In the genomic region with DNA sequence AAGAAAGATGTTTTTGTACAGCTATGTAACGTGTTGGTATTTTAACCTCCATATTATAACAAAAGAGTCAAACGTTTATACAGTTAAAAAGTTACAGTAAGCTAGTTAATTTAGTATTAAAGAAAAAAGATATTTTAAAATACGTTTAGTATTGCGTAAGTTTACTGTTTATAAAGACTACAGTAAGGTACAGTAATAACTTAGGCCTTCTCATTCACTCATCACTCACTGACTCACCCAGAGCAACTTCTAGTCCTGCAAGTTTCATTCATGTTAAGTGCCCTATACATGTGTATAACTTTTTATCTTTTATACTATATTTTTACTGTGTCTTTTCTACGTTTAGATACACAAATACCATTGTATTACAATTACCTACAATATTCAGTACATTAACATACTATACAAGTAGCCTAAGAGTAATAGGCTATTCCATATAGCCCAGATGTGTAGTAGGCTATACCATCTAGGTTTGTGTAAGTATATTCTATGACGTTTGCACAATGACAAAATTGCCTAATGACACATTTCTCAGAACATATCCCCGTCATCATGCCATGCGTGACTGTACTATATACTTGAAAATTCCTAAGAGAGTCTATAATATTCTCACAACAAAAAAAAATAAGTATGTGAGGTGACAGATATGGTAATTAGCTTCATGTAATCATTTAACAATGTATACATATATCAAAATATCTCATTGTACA, we compare ENCODE assay signal across 2 cellular contexts.
TF ChIP-seq lines count a peak whose summit lies in the region.

No MANE protein-coding gene starts in this region.

TF ChIP-seq in HepG2, 621 proteins besides CTCF, POLR2A, EP300 and RAD21:
- TF ChIP-seq, protein P1, sequence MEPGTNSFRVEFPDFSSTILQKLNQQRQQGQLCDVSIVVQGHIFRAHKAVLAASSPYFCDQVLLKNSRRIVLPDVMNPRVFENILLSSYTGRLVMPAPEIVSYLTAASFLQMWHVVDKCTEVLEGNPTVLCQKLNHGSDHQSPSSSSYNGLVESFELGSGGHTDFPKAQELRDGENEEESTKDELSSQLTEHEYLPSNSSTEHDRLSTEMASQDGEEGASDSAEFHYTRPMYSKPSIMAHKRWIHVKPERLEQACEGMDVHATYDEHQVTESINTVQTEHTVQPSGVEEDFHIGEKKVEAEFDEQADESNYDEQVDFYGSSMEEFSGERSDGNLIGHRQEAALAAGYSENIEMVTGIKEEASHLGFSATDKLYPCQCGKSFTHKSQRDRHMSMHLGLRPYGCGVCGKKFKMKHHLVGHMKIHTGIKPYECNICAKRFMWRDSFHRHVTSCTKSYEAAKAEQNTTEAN (CRISPR knock-in tag; conservative IDR thresholded peaks at IDR 0.05), result no peak
- no peak for TF ChIP-seq RFX5 (IDR thresholded peaks at IDR 0.05; ENCODE audit: low read depth, low read length)
- TF ChIP-seq CEBPB (IDR thresholded peaks at IDR 0.05; ENCODE audit: borderline replicate concordance, low read depth, low read length), result peak; percentile 54
- no peak for TF ChIP-seq CAMTA2 (CRISPR knock-in tag; IDR thresholded peaks at IDR 0.05; ENCODE audit: borderline replicate concordance)
TF ChIP-seq in HepG2: peak in this region for 1.

TF ChIP-seq in SK-N-SH treated with all-trans-retinoic acid at 6 μM for 48 hours, 23 proteins besides CTCF, POLR2A, EP300 and RAD21:
- no peak for TF ChIP-seq ARNTL (CRISPR knock-in tag; IDR thresholded peaks at IDR 0.05; ENCODE audit: borderline replicate concordance, low read depth)
- TF ChIP-seq ZNF8 (CRISPR knock-in tag; IDR thresholded peaks at IDR 0.05), result no peak
- no peak for TF ChIP-seq PPARA (CRISPR knock-in tag; IDR thresholded peaks at IDR 0.05; ENCODE audit: borderline replicate concordance)
- TF ChIP-seq OSR1 (CRISPR knock-in tag; IDR thresholded peaks at IDR 0.05), result no peak
- TF ChIP-seq GLIS3 (CRISPR knock-in tag; IDR thresholded peaks at IDR 0.05), result no peak
- no peak for TF ChIP-seq ZC3H10 (CRISPR knock-in tag; IDR thresholded peaks at IDR 0.05)
- TF ChIP-seq, protein P2, sequence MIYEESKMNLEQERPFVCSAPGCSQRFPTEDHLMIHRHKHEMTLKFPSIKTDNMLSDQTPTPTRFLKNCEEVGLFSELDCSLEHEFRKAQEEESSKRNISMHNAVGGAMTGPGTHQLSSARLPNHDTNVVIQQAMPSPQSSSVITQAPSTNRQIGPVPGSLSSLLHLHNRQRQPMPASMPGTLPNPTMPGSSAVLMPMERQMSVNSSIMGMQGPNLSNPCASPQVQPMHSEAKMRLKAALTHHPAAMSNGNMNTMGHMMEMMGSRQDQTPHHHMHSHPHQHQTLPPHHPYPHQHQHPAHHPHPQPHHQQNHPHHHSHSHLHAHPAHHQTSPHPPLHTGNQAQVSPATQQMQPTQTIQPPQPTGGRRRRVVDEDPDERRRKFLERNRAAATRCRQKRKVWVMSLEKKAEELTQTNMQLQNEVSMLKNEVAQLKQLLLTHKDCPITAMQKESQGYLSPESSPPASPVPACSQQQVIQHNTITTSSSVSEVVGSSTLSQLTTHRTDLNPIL (CRISPR knock-in tag; IDR thresholded peaks at IDR 0.05; ENCODE audit: low read depth), result no peak
- TF ChIP-seq ZFP3 (CRISPR knock-in tag; IDR thresholded peaks at IDR 0.05), result no peak
- no peak for TF ChIP-seq RARB (CRISPR knock-in tag; IDR thresholded peaks at IDR 0.05)
- TF ChIP-seq SNAI2 (CRISPR knock-in tag; IDR thresholded peaks at IDR 0.05), result no peak
- TF ChIP-seq, protein P3, sequence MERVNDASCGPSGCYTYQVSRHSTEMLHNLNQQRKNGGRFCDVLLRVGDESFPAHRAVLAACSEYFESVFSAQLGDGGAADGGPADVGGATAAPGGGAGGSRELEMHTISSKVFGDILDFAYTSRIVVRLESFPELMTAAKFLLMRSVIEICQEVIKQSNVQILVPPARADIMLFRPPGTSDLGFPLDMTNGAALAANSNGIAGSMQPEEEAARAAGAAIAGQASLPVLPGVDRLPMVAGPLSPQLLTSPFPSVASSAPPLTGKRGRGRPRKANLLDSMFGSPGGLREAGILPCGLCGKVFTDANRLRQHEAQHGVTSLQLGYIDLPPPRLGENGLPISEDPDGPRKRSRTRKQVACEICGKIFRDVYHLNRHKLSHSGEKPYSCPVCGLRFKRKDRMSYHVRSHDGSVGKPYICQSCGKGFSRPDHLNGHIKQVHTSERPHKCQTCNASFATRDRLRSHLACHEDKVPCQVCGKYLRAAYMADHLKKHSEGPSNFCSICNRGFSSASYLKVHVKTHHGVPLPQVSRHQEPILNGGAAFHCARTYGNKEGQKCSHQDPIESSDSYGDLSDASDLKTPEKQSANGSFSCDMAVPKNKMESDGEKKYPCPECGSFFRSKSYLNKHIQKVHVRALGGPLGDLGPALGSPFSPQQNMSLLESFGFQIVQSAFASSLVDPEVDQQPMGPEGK (CRISPR knock-in tag; IDR thresholded peaks at IDR 0.05; ENCODE audit: borderline replicate concordance), result no peak
- no peak for TF ChIP-seq ESRRG (CRISPR knock-in tag; IDR thresholded peaks at IDR 0.05)
- TF ChIP-seq BACH2 (CRISPR knock-in tag; IDR thresholded peaks at IDR 0.05; ENCODE audit: borderline replicate concordance), result no peak
- TF ChIP-seq, protein P4, sequence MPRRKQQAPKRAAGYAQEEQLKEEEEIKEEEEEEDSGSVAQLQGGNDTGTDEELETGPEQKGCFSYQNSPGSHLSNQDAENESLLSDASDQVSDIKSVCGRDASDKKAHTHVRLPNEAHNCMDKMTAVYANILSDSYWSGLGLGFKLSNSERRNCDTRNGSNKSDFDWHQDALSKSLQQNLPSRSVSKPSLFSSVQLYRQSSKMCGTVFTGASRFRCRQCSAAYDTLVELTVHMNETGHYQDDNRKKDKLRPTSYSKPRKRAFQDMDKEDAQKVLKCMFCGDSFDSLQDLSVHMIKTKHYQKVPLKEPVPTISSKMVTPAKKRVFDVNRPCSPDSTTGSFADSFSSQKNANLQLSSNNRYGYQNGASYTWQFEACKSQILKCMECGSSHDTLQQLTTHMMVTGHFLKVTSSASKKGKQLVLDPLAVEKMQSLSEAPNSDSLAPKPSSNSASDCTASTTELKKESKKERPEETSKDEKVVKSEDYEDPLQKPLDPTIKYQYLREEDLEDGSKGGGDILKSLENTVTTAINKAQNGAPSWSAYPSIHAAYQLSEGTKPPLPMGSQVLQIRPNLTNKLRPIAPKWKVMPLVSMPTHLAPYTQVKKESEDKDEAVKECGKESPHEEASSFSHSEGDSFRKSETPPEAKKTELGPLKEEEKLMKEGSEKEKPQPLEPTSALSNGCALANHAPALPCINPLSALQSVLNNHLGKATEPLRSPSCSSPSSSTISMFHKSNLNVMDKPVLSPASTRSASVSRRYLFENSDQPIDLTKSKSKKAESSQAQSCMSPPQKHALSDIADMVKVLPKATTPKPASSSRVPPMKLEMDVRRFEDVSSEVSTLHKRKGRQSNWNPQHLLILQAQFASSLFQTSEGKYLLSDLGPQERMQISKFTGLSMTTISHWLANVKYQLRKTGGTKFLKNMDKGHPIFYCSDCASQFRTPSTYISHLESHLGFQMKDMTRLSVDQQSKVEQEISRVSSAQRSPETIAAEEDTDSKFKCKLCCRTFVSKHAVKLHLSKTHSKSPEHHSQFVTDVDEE (CRISPR knock-in tag; IDR thresholded peaks at IDR 0.05), result no peak
- TF ChIP-seq CSDC2 (CRISPR knock-in tag; IDR thresholded peaks at IDR 0.05), result no peak
- no peak for TF ChIP-seq ZNF70 (CRISPR knock-in tag; IDR thresholded peaks at IDR 0.05)
- TF ChIP-seq ZFP30 (CRISPR knock-in tag; IDR thresholded peaks at IDR 0.05), result no peak
